Comparison of ENCODE assay signal across 9 cellular contexts in genomic region chrX:102720237-102721168, GRCh38. TPM values are rescaled to one million over a fixed set of nuclear protein-coding genes. Genes with fewer than 3 reads are reported as not detected.
A peak's percentile ranks its signal among the peaks of the same experiment; 100 is the strongest.
DNase-seq lines count a peak whose midpoint lies in the region; ATAC-seq, FAIRE-seq and TF ChIP-seq lines count a peak whose summit lies in the region.
"Had no signal": no experiment of that assay in that cellular context is flagged by ENCODE, and none has a peak within 500 bp of the region (broad histone marks: within the 10 kb centered on the region; RNA-seq: fewer than 3 reads in every experiment).

Gene GPRASP3 (plus strand): TSS chrX:102720743. CDS start chrX:102748996, 28,253 bp downstream.

- H3K4me1 ChIP-seq in GM23338 (ENCODE audit: insufficient read depth), result peaks cover 7% of the 10 kb centered on the region; the same call in 1 of the 2 replicates
- H3K4me1 ChIP-seq in kidney (ENCODE audit: control insufficient read depth in 1 of 2, insufficient read depth in 1 of 2, low read depth in 1 of 2, low read length in 2 of 2), result peaks cover 0 to 6% of the 10 kb centered on the region in 2 donors

- H4K20me1 ChIP-seq in GM23338 (replicated peaks; ENCODE audit: insufficient read depth), result no peaks in the 10 kb centered on the region

- H3K4me3 Mint-ChIP-seq in Calu3 (ENCODE audit: low read depth, unreplicated experiment) (peak within 1 kb of the TSS; percentile 78), GM23338 (peak within 1 kb of the TSS; percentile 95)

- peak within 1 kb of the TSS; percentile 66; the same call in 1 of the 2 replicates for H2AFZ ChIP-seq in GM23338

- CTCF ChIA-PET in Calu3 (lab: Charles Lee), result no interaction called here

- DNase-seq in Calu3, result peak; percentile 80
- peak; percentile 74 for DNase-seq in GM23338 (ENCODE audit: low spot score)
- peak; percentile 74 for DNase-seq in NCI-H1436 (lab: John Stamatoyannopoulos, UW)
- peak; percentile 71 for DNase-seq in activated CD4-positive, CD25-positive, alpha-beta regulatory T cell treated with anti-CD3 and anti-CD28 coated beads, Interleukin-2, amount 50 U/mL, for 72 hours
- DNase-seq in caudate nucleus (lab: John Stamatoyannopoulos, UW), result peak in 60 of 61 donors; percentile 26 to 93 (median 73)
- peak; percentile 92 for DNase-seq in kidney
- DNase-seq in stimulated activated CD4-positive, alpha-beta T cell treated with anti-CD3 and anti-CD28 coated beads, Interleukin-1b, Interleukin-23, amount 100 ng/mL, for 1 hour (ENCODE audit: low read depth in 2 of 2), result peak; percentile 12 to 32
- no peak for DNase-seq in COLO829 (ENCODE audit: low spot score)

- no TSS peak for BruUV-seq in Calu3 (replicated peaks; lab: Mats Ljungman, UMichigan)

- peaks cover 9% of the 10 kb centered on the region for H3K4me1 Mint-ChIP-seq in Calu3 (ENCODE audit: low read depth, unreplicated experiment)
- peaks cover 10% of the 10 kb centered on the region for H3K4me1 Mint-ChIP-seq in GM23338

- H3K36me3 Mint-ChIP-seq in Calu3 (ENCODE audit: insufficient read depth, unreplicated experiment) (peaks cover 10% of the 10 kb centered on the region), GM23338 (ENCODE audit: low read depth) (no peaks in the 10 kb centered on the region)

- H3K9ac ChIP-seq in kidney (ENCODE audit: low read length in 2 of 2), result peak within 1 kb of the TSS; percentile 69

- H3K27ac Mint-ChIP-seq in Calu3 (ENCODE audit: unreplicated experiment) (peak within 1 kb of the TSS; percentile 76), GM23338 (no peak within 1 kb of the TSS)

- H3K9me3 ChIP-seq in kidney (ENCODE audit: control insufficient read depth in 1 of 2, low read length in 2 of 2), result no peaks in the 10 kb centered on the region
- H3K9me3 ChIP-seq: SJSA1 had no signal

- H3K27me3 ChIP-seq in GM23338 (ENCODE audit: insufficient read depth), result no peaks in the 10 kb centered on the region
- H3K27me3 ChIP-seq: SJSA1 had no signal

- H3K27ac ChIP-seq in GM23338 (ENCODE audit: low read depth) (no peak within 1 kb of the TSS), caudate nucleus (ENCODE audit: low read depth, low read length) (no peak within 1 kb of the TSS), kidney (ENCODE audit: low read depth in 2 of 2, low read length in 2 of 2) (peak within 1 kb of the TSS in 1 of 2 donors; percentile 43)
- H3K27ac ChIP-seq: SJSA1 had no signal

- TF ChIP-seq CTCF in Calu3 (IDR thresholded peaks at IDR 0.05; ENCODE audit: unreplicated experiment) (no peak), GM23338 (conservative IDR thresholded peaks at IDR 0.05; ENCODE audit: low read depth in 2 of 2) (no peak), kidney (IDR thresholded peaks at IDR 0.05; ENCODE audit: borderline replicate concordance, extremely low read depth, insufficient read depth) (no peak)

- no peaks in the 10 kb centered on the region for H3F3A ChIP-seq in GM23338 (replicated peaks; ENCODE audit: low read depth)

- FAIRE-seq in kidney (lab: Jason Lieb, UNC), result no peak

- H3K9me3 Mint-ChIP-seq in Calu3 (ENCODE audit: low read depth, unreplicated experiment), result no peaks in the 10 kb centered on the region
- H3K9me3 Mint-ChIP-seq in GM23338, result no peaks in the 10 kb centered on the region

- intact Hi-C loops in Calu3 (cut with micrococcal nuclease; ENCODE audit: unreplicated experiment) (no loop called here), kidney (cut with DNase I) (no loop called here)

- peak within 1 kb of the TSS; percentile 79 for H3K4me2 ChIP-seq in GM23338

- no peaks in the 10 kb centered on the region for H3K9me2 ChIP-seq in GM23338 (ENCODE audit: insufficient read depth)

- H3K4me3 ChIP-seq in GM23338 (peak within 1 kb of the TSS; percentile 65), kidney (ENCODE audit: low read length in 2 of 2) (peak within 1 kb of the TSS; percentile 87 to 95)
- H3K4me3 ChIP-seq: SJSA1 had no signal

- no peaks in the 10 kb centered on the region for H3K36me3 ChIP-seq in GM23338 (ENCODE audit: insufficient read depth)
- no peaks in the 10 kb centered on the region for H3K36me3 ChIP-seq in kidney (ENCODE audit: control insufficient read depth in 1 of 2, insufficient read depth in 2 of 2, low read length in 2 of 2)
- H3K36me3 ChIP-seq: SJSA1 had no signal

- no peaks in the 10 kb centered on the region for H3K27me3 Mint-ChIP-seq in Calu3 (ENCODE audit: unreplicated experiment)
- peaks cover 2% of the 10 kb centered on the region for H3K27me3 Mint-ChIP-seq in GM23338 (ENCODE audit: insufficient read depth, low read depth, poor library complexity)

- ATAC-seq in GM23338, result peak; percentile 96

- H3K79me2 ChIP-seq in GM23338 (replicated peaks; ENCODE audit: insufficient read depth), result no peaks in the 10 kb centered on the region

TF ChIP-seq in GM23338, 12 proteins besides CTCF, POLR2A, EP300 and RAD21:
- 0 out of 2 replicates have a peak, but pooled peaks have one; percentile 30 for TF ChIP-seq POLR2AphosphoS5 (IDR thresholded peaks at IDR 0.05; ENCODE audit: low read depth)
- TF ChIP-seq ETS1 (IDR thresholded peaks at IDR 0.05), result 0 out of 2 replicates have a peak, but pooled peaks have one; percentile 24
- TF ChIP-seq EZH2phosphoT487 (IDR thresholded peaks at IDR 0.05; ENCODE audit: unreplicated experiment), result no peak
- 0 out of 2 replicates have a peak, but pooled peaks have one; percentile 11 for TF ChIP-seq ZNF462 (CRISPR knock-in tag; IDR thresholded peaks at IDR 0.05)
- peak; percentile 62 for TF ChIP-seq CREB1 (CRISPR knock-in tag; IDR thresholded peaks at IDR 0.05; ENCODE audit: low read depth)
- no peak for TF ChIP-seq ZNF331 (CRISPR knock-in tag; IDR thresholded peaks at IDR 0.05; ENCODE audit: low read depth)

RNA-seq across cellular contexts. Expression of gene GPRASP3, which starts in this region (rescaled TPM):
- total RNA-seq in Calu3 (2022), result 4.9 and 5.5 TPM in 2 replicates
- 17.8 and 18.2 TPM in 2 replicates for total RNA-seq in GM23338 (2014; rRNA removed; shearing (Covaris generic))
- 6.4 and 7.9 TPM in 2 replicates for polyA plus RNA-seq in GM23338 (2016; fragmentation: Nextera tagmentation; extraction: Ambion mirVana)
- 4.5 TPM for total RNA-seq in kidney
- 4.3 TPM for polyA plus RNA-seq in kidney (ENCODE audit: insufficient read depth, low read depth, low replicate concordance)
